Comparison of ENCODE assay signal across 8 cellular contexts in genomic region chrX:17736478-17736855, GRCh38. TPM values are rescaled to one million over a fixed set of nuclear protein-coding genes. Genes with fewer than 3 reads are reported as not detected.
DNase-seq lines count a peak whose midpoint lies in the region; ATAC-seq, FAIRE-seq and TF ChIP-seq lines count a peak whose summit lies in the region.

No MANE protein-coding gene starts in this region.

- H3K4me3 ChIP-seq in right atrium auricular region (peak overlapping the region; percentile 29 to 42), bronchial epithelial cell (ENCODE audit: low read depth, low read length) (peak overlapping the region; percentile 35), mesendoderm (ENCODE audit: low read length) (no peak overlapping the region), uterus (peak overlapping the region; percentile 26 to 36), OCI-LY7 (ENCODE audit: low read depth, low read length, poor library complexity, severe bottlenecking) (no peak overlapping the region)

- CTCF ChIA-PET in OCI-LY7 (lab: Charles Lee; ENCODE audit: unreplicated experiment), result no interaction called here

- H3K27ac ChIP-seq in right atrium auricular region (peak overlapping the region; percentile 59 to 90), mesendoderm (ENCODE audit: low read depth, low read length) (no peak overlapping the region), uterus (peak overlapping the region; percentile 75 to 80), OCI-LY7 (ENCODE audit: low read depth, low read length, poor library complexity, severe bottlenecking) (no peak overlapping the region)

- no peak overlapping the region for H4K5ac ChIP-seq in mesendoderm (ENCODE audit: low read length)

- H3K36me3 ChIP-seq in right atrium auricular region (no peaks in the 10 kb centered on the region), bronchial epithelial cell (ENCODE audit: control insufficient read depth, insufficient read depth, low read length) (no peaks in the 10 kb centered on the region), mesendoderm (ENCODE audit: control insufficient read depth, insufficient read depth, low read length) (no peaks in the 10 kb centered on the region), uterus (no peaks in the 10 kb centered on the region), OCI-LY7 (ENCODE audit: insufficient read depth, low read length) (no peaks in the 10 kb centered on the region)

- no peak for FAIRE-seq in bronchial epithelial cell (lab: Jason Lieb, UNC)

- no peak for ATAC-seq in Right ventricle myocardium inferior
- ATAC-seq in GM18873 (IDR thresholded peaks at IDR 0.05; ENCODE audit: low FRiP score, unreplicated experiment), result no peak

- H3K9me2 ChIP-seq in OCI-LY7 (ENCODE audit: insufficient read depth, low read length), result no peaks in the 10 kb centered on the region

- peak overlapping the region; percentile 51 for H3K18ac ChIP-seq in mesendoderm (ENCODE audit: low read length)

- H2BK120ac ChIP-seq in mesendoderm (ENCODE audit: low read depth, low read length), result no peak overlapping the region

- DNase-seq in right atrium auricular region (ENCODE audit: low spot score) (no peak), Right ventricle myocardium inferior (ENCODE audit: missing footprints) (no peak), bronchial epithelial cell (ENCODE audit: low read depth) (peak; percentile 12), mesendoderm (no peak), uterus (no peak), OCI-LY7 (ENCODE audit: low spot score) (no peak)
- no peak for DNase-seq in stimulated activated CD4-positive, alpha-beta T cell treated with anti-CD3 and anti-CD28 coated beads, Interleukin-4, amount 100 ng/mL, for 4 hours

- no peaks in the 10 kb centered on the region for H3K79me1 ChIP-seq in mesendoderm (ENCODE audit: low read length)

- no peak overlapping the region for H2AK5ac ChIP-seq in mesendoderm (ENCODE audit: low read length)

- no peaks in the 10 kb centered on the region for H4K20me1 ChIP-seq in OCI-LY7 (ENCODE audit: insufficient read depth, low read length)

- no peak for TF ChIP-seq POLR2A in uterus (IDR thresholded peaks at IDR 0.05)

- H3K56ac ChIP-seq in mesendoderm (ENCODE audit: low read length), result peak overlapping the region; percentile 67

- H3K4ac ChIP-seq in mesendoderm (ENCODE audit: low read depth, low read length), result no peak overlapping the region

- H3K9me3 ChIP-seq in right atrium auricular region (no peaks in the 10 kb centered on the region), uterus (no peaks in the 10 kb centered on the region), OCI-LY7 (ENCODE audit: low read length) (no peaks in the 10 kb centered on the region)

- POLR2A ChIA-PET in OCI-LY7 (lab: Charles Lee), result no interaction called here

- no CpG with 5 or more reads among the region's 5 CpGs for WGBS in mesendoderm (ENCODE audit: extremely low coverage, insufficient coverage, low lambda C conversion rate)

- TF ChIP-seq CTCF in right atrium auricular region (IDR thresholded peaks at IDR 0.05) (no peak), bronchial epithelial cell (IDR thresholded peaks at IDR 0.05; ENCODE audit: insufficient read depth, low read length, severe bottlenecking) (no peak), uterus (IDR thresholded peaks at IDR 0.05) (no peak), OCI-LY7 (conservative IDR thresholded peaks at IDR 0.05; ENCODE audit: low read length) (no peak)

- H3K79me2 ChIP-seq in mesendoderm (ENCODE audit: control insufficient read depth, insufficient read depth, low read length) (no peaks in the 10 kb centered on the region), OCI-LY7 (ENCODE audit: insufficient read depth, low read depth, low read length) (no peaks in the 10 kb centered on the region)

- H3K9ac ChIP-seq in mesendoderm (ENCODE audit: low read length), result no peak overlapping the region

- no peak overlapping the region for H4K8ac ChIP-seq in mesendoderm (ENCODE audit: low read depth, low read length)

- no peaks in the 10 kb centered on the region for H3K27me3 ChIP-seq in right atrium auricular region
- no peaks in the 10 kb centered on the region for H3K27me3 ChIP-seq in bronchial epithelial cell (ENCODE audit: control insufficient read depth, insufficient read depth, low read length)
- no peaks in the 10 kb centered on the region for H3K27me3 ChIP-seq in mesendoderm (ENCODE audit: insufficient read depth, low read length, poor library complexity)
- no peaks in the 10 kb centered on the region for H3K27me3 ChIP-seq in uterus

- no peak overlapping the region for H3K4me2 ChIP-seq in mesendoderm (ENCODE audit: low read length)
- no peak overlapping the region for H3K4me2 ChIP-seq in OCI-LY7 (ENCODE audit: low read length)

- no peak overlapping the region for H2BK15ac ChIP-seq in mesendoderm (replicated peaks; ENCODE audit: low read depth)

- H2AFZ ChIP-seq in OCI-LY7 (ENCODE audit: low read length), result no peak overlapping the region

- no peak overlapping the region for H3K23ac ChIP-seq in mesendoderm (ENCODE audit: low read length)

- BruUV-seq in OCI-LY7 (replicated peaks; lab: Mats Ljungman, UMichigan), result no TSS peak

- no peak overlapping the region for H2BK5ac ChIP-seq in mesendoderm (ENCODE audit: low read length)

- intact Hi-C loops in Right ventricle myocardium inferior (cut with DNase I), result no loop called here
- intact Hi-C loops in uterus (cut with DNase I; ENCODE audit: low total_unique reads), result no loop called here
- intact Hi-C loops in OCI-LY7 (cut with micrococcal nuclease; ENCODE audit: unreplicated experiment), result no loop called here

- H3K4me1 ChIP-seq in right atrium auricular region (peaks cover 0 to 9% of the 10 kb centered on the region in 2 donors), mesendoderm (ENCODE audit: control insufficient read depth, low read depth, low read length) (no peaks in the 10 kb centered on the region), uterus (no peaks in the 10 kb centered on the region), OCI-LY7 (ENCODE audit: insufficient read depth, low read length, poor library complexity, severe bottlenecking) (no peaks in the 10 kb centered on the region)

RNA-seq across cellular contexts. Expression of gene SCML1, which starts 0.8 kb away (rescaled TPM):
- total RNA-seq in right atrium auricular region, result 1 to 10 TPM; 5.5 to 7.7 TPM
- 6.7 TPM for total RNA-seq in Right ventricle myocardium inferior
- 4.0 and 4.2 TPM in 2 replicates for total RNA-seq in bronchial epithelial cell
- polyA plus RNA-seq in mesendoderm (2013, experiment 1 of 2), result 3.7 TPM
- polyA plus RNA-seq in mesendoderm (2013, experiment 2 of 2), result 3.9 TPM
- 10 to 100 TPM; 14.1 to 40.2 (median 21.7) TPM for total RNA-seq in uterus
- not detected in 2 replicates for total RNA-seq in OCI-LY7 (2014; rRNA removed; shearing (Covaris generic))
- not detected in 2 replicates for total RNA-seq in OCI-LY7 (2022)

Comparison
In these comparisons a context has a peak if more than half of its experiments do, and no peak if none do; other contexts are left out.
1. H3K27ac ChIP-seq: peak in right atrium auricular region (2 of 2) and uterus (2 of 2); none in mesendoderm (single experiment) and OCI-LY7 (single experiment).
2. H3K4me3 ChIP-seq: peak in right atrium auricular region (2 of 2), bronchial epithelial cell (single experiment) and uterus (2 of 2); none in mesendoderm (single experiment) and OCI-LY7 (single experiment).